In the genomic region with DNA sequence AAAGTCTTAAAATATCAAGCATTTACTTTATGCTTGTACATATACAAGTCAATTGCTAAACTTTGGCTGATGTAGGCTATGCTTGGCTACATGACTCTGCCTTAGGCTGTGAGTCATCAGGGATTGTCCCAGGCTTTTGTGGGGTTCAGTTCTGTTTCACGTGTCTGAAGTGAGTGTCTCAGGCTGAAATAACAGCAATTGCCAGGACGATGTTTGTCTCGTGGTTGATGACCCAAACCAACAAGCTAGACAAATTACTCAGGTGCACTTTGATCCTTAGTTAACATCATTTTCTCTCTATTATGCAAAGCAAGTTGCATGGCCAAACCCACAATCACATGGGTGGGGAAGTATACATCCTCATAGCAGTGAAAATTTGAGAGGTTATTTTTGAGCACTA, we compare ENCODE assay signal across 17 cellular contexts.
A peak's percentile ranks its signal among the peaks of the same experiment; 100 is the strongest.
DNase-seq lines count a peak whose midpoint lies in the region; ATAC-seq and TF ChIP-seq lines count a peak whose summit lies in the region.
"Had no signal": no experiment of that assay in that cellular context is flagged by ENCODE, and none has a peak within 500 bp of the region (broad histone marks: within the 10 kb centered on the region; RNA-seq: fewer than 3 reads in every experiment).

No MANE protein-coding gene starts in this region.

- TF ChIP-seq CTCF in GM12865 (IDR thresholded peaks at IDR 0.05; ENCODE audit: insufficient read depth, low read depth, low read length, missing control alignments): no peak
- TF ChIP-seq CTCF in foreskin keratinocyte (conservative IDR thresholded peaks at IDR 0.05): no peak
- no peak for TF ChIP-seq CTCF in type B pancreatic cell (conservative IDR thresholded peaks at IDR 0.05)
- TF ChIP-seq CTCF in coronary artery (IDR thresholded peaks at IDR 0.05): no peak

- ATAC-seq in HG02852 (IDR thresholded peaks at IDR 0.05; ENCODE audit: unreplicated experiment) (peak; percentile 61), foreskin keratinocyte (peak; percentile 41)
- ATAC-seq: K562, right cardiac atrium had no signal

- H3K27me3 ChIP-seq in SJCRH30 (no peaks in the 10 kb centered on the region), foreskin keratinocyte (no peaks in the 10 kb centered on the region)
- H3K27me3 ChIP-seq: suprapubic skin had no signal

- 0 out of 2 replicates have a peak, but pooled peaks cover 3% of the 10 kb centered on the region for H3K4me1 ChIP-seq in SJCRH30
- H3K4me1 ChIP-seq in foreskin keratinocyte: no peaks in the 10 kb centered on the region
- H3K4me1 ChIP-seq: suprapubic skin had no signal

- no peak overlapping the region for H3K27ac Mint-ChIP-seq in type B pancreatic cell
- H3K27ac Mint-ChIP-seq: CD4-positive, CD25-positive, alpha-beta regulatory T cell; immature natural killer cell had no signal

- H3K4me3 ChIP-seq in GM12865 (ENCODE audit: low read depth, low read length) (no peak overlapping the region), SJCRH30 (no peak overlapping the region), coronary artery (no peak overlapping the region)
- H3K4me3 ChIP-seq: K562, suprapubic skin had no signal

- H3K27me3 Mint-ChIP-seq in type B pancreatic cell: no peaks in the 10 kb centered on the region
- H3K27me3 Mint-ChIP-seq: CD4-positive, CD25-positive, alpha-beta regulatory T cell had no signal

- H3K4me1 Mint-ChIP-seq in type B pancreatic cell (ENCODE audit: unreplicated experiment): no peaks in the 10 kb centered on the region
- H3K4me1 Mint-ChIP-seq: CD4-positive, CD25-positive, alpha-beta regulatory T cell; immature natural killer cell had no signal

- H3K36me3 Mint-ChIP-seq in type B pancreatic cell: no peaks in the 10 kb centered on the region
- H3K36me3 Mint-ChIP-seq: CD4-positive, CD25-positive, alpha-beta regulatory T cell; immature natural killer cell had no signal

- H3K27ac ChIP-seq in SJCRH30 (peak overlapping the region; percentile 9; the same call in 1 of the 2 replicates), foreskin keratinocyte (no peak overlapping the region), coronary artery (no peak overlapping the region)
- H3K27ac ChIP-seq: suprapubic skin had no signal

- H3K9me3 Mint-ChIP-seq in type B pancreatic cell: no peaks in the 10 kb centered on the region

- DNase-seq in GM12865 (ENCODE audit: low read depth): peak; percentile 19
- DNase-seq in SJCRH30: peak; percentile 2 to 9
- DNase-seq in foreskin keratinocyte: peak; percentile 13 to 40
- DNase-seq in type B pancreatic cell (ENCODE audit: extremely low spot score, unreplicated experiment): no peak
- no peak for DNase-seq in hypothalamus (lab: John Stamatoyannopoulos, UW)
- no peak for DNase-seq in SIG-M5 (lab: John Stamatoyannopoulos, UW)
- DNase-seq in coronary artery (ENCODE audit: low spot score): no peak
- DNase-seq: activated CD4-positive, alpha-beta T cell treated with anti-CD3 and anti-CD28 coated beads for 1 hour; CD4-positive, CD25-positive, alpha-beta regulatory T cell; GOT3; immature natural killer cell; NCI-H1694; NCI-H774; right cardiac atrium had no signal

- H3K9me3 ChIP-seq in SJCRH30 (replicated peaks): no peaks in the 10 kb centered on the region
- H3K9me3 ChIP-seq: suprapubic skin had no signal

- no peaks in the 10 kb centered on the region for H3K36me3 ChIP-seq in SJCRH30
- H3K36me3 ChIP-seq: suprapubic skin had no signal

- no peak overlapping the region for H3K4me3 Mint-ChIP-seq in type B pancreatic cell
- H3K4me3 Mint-ChIP-seq: CD4-positive, CD25-positive, alpha-beta regulatory T cell; immature natural killer cell had no signal

Comparison
In these comparisons a context has a peak if more than half of its experiments do, and no peak if none do; other contexts are left out.
1. DNase-seq: peak in GM12865 (single experiment), SJCRH30 (2 of 2) and foreskin keratinocyte (2 of 2); none in type B pancreatic cell (single experiment), hypothalamus (0 of 51), SIG-M5 (single experiment) and coronary artery (single experiment).